8 cellular contexts compared by ENCODE assay signal in the genomic region with DNA sequence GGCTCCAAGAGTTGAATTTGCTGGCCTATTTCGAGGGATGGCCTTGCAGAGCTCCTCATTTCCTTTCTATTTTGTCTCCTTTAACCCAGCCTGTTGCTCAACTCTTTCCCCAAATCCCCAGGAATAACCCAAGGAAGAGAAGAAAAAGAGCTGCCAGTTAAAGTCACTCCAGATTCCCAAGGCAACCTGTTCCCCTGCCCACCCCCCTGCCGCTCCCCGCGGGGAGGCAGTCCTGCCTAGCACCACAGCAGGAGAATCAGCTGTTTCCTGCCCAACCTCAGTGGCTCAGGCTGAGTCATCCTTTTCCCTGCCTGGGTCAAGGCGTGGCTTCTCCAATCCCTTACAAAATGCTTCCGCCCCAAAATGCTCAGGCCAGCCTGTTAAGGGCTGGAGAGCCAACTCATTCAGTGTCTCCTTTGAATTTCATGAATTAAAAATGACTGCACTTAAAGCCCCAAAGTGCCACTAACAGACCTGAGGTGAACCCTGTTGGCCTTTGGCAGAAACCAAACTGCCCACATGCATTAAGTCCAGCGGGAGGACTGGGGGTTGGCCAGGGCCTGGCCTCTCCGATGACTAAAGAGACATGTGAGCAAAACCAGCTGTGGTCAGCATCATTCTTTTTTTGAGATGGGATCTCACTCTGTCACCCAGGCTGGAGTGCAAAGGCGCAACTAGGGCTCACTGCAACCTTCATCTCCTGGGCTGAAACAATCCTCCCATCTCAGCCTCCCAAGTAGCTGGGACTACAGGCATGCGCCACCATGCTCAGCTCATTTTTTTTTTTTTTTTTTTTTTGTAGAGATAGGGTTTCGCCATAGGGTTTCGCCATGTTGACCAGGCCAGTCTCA.
DNase-seq lines count a peak whose midpoint lies in the region; ATAC-seq lines count a peak whose summit lies in the region.

No MANE protein-coding gene starts in this region.

- no peak for ATAC-seq in GM18519 (IDR thresholded peaks at IDR 0.05; ENCODE audit: low FRiP score, unreplicated experiment)

- peak; percentile 95 for DNase-seq in GM03348 (ENCODE audit: low spot score)
- DNase-seq in NCI-H345 treated with DMSO at 0.1 percent for 48 hours (lab: John Stamatoyannopoulos, UW; ENCODE audit: unreplicated experiment) = peak; percentile 12
- DNase-seq in brain pericyte (ENCODE audit: low read depth, low spot score) = peak; percentile 91
- DNase-seq in iris pigment epithelial cell (ENCODE audit: low read depth) = peak; percentile 96
- peak; percentile 26 for DNase-seq in stimulated activated CD8-positive, alpha-beta memory T cell treated with anti-CD3 and anti-CD28 coated beads, Interleukin-4, amount 100 ng/mL, for 48 hours
- no peak for DNase-seq in NCI-H1092 (lab: John Stamatoyannopoulos, UW)
- no peak for DNase-seq in cerebellar cortex (ENCODE audit: low spot score)

Comparison
In these comparisons a context has a peak if more than half of its experiments do, and no peak if none do; other contexts are left out.
1. DNase-seq: peak in GM03348 (single experiment), NCI-H345 treated with DMSO at 0.1 percent for 48 hours (single experiment), brain pericyte (single experiment), iris pigment epithelial cell (single experiment) and stimulated activated CD8-positive, alpha-beta memory T cell treated with anti-CD3 and anti-CD28 coated beads, Interleukin-4, amount 100 ng/mL, for 48 hours (single experiment); none in NCI-H1092 (single experiment) and cerebellar cortex (single experiment).